In the genomic region with DNA sequence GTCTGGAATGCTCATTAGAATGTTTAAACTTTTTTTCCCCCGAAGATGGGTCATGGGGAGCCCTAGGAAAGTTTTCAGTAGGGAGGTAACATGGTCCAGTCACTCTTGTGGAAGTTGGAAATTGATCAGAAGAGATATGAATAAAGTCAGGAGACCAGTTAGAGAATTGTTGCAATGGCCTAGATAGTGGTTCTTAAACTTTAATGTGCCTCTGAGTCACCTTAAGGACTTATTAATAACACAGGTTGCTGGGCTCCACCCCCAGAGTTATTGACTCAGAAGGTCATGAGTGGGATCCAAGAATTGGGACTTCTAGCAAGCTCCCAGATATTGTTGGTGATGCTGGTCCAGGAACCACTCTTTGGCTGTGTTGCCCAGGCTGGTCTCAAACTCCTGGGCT, we compare ENCODE assay signal across 1 cellular context.
TF ChIP-seq lines count a peak whose summit lies in the region.

No MANE protein-coding gene starts in this region.

TF ChIP-seq in HCT116, 20 proteins besides CTCF, POLR2A, EP300 and RAD21 (continued from another document):
- TF ChIP-seq, protein P1, sequence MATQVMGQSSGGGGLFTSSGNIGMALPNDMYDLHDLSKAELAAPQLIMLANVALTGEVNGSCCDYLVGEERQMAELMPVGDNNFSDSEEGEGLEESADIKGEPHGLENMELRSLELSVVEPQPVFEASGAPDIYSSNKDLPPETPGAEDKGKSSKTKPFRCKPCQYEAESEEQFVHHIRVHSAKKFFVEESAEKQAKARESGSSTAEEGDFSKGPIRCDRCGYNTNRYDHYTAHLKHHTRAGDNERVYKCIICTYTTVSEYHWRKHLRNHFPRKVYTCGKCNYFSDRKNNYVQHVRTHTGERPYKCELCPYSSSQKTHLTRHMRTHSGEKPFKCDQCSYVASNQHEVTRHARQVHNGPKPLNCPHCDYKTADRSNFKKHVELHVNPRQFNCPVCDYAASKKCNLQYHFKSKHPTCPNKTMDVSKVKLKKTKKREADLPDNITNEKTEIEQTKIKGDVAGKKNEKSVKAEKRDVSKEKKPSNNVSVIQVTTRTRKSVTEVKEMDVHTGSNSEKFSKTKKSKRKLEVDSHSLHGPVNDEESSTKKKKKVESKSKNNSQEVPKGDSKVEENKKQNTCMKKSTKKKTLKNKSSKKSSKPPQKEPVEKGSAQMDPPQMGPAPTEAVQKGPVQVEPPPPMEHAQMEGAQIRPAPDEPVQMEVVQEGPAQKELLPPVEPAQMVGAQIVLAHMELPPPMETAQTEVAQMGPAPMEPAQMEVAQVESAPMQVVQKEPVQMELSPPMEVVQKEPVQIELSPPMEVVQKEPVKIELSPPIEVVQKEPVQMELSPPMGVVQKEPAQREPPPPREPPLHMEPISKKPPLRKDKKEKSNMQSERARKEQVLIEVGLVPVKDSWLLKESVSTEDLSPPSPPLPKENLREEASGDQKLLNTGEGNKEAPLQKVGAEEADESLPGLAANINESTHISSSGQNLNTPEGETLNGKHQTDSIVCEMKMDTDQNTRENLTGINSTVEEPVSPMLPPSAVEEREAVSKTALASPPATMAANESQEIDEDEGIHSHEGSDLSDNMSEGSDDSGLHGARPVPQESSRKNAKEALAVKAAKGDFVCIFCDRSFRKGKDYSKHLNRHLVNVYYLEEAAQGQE (IDR thresholded peaks at IDR 0.05; ENCODE audit: low read depth), result no peak
- TF ChIP-seq, protein P2, sequence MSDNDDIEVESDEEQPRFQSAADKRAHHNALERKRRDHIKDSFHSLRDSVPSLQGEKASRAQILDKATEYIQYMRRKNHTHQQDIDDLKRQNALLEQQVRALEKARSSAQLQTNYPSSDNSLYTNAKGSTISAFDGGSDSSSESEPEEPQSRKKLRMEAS (IDR thresholded peaks at IDR 0.05), result no peak
- TF ChIP-seq EGR1 (IDR thresholded peaks at IDR 0.05; ENCODE audit: low read depth) (no peak), YY1 (IDR thresholded peaks at IDR 0.05; ENCODE audit: extremely low read depth, insufficient replicate concordance, low read depth, low read length) (no peak), ELF1 (IDR thresholded peaks at IDR 0.05; ENCODE audit: borderline replicate concordance, low read depth) (no peak), SRF (IDR thresholded peaks at IDR 0.05; ENCODE audit: low read depth) (no peak), SP1 (IDR thresholded peaks at IDR 0.05; ENCODE audit: low read depth) (no peak)
TF ChIP-seq in HCT116: peak in this region for 0.
